8 cellular contexts compared by ENCODE assay signal in the genomic region with DNA sequence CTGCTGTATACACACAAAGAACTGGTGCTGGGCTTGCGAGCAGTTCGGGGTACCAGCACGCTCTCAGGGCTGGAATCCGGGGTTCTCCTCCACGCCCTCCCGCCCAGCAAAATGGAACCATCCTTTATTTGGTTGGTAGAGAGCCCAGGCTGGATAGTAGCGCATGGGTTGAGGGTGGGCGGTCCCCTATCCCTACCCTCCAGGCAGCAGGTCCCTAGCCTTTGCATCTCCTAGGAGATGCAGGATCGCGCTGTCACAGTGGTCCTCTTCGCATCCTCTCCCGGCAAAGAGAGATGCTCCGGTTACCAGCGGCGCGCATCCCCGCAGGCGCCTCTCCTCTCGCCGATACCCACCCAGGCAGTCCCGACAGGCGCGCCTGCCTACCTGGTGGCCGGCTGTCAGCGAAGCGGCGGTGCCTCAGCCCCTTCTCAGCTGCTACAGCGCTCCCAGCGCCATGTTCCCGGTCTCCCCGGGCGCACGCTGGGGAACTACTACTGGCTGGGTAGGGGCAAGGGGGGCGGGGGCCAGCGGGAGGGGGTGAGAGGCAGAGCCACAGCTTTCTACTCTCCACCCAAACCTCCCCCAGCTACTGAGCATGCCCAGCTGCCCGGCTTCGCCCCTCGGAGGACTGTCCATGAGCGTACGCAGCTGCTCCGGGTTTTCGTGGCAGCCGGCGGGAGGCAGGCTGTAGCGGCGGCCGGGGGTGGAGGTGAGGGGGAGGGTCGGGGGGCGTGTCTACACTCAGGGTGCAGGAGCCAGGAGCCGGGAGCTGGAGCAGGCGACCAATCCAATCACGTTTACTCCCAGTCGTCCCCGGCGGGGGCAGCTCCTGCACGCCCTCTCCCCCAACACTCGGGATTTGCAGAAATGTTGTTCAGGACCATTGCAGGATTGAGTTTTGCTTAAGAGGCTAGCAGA. TPM values are rescaled to one million over a fixed set of nuclear protein-coding genes. Genes with fewer than 3 reads are reported as not detected.
DNase-seq lines count a peak whose midpoint lies in the region; ATAC-seq and TF ChIP-seq lines count a peak whose summit lies in the region.

PAK5 (minus strand) TSS at position 699 of the 918 bp plus-strand sequence. CDS start 194,748 bp downstream, outside the sequence.

- no peak within 1 kb of the TSS for H4K8ac ChIP-seq in mesendoderm (ENCODE audit: low read depth, low read length)

- intact Hi-C loops in transverse colon (cut with DNase I; ENCODE audit: low total_unique reads) = no loop called here

- no peak for TF ChIP-seq POLR2A in transverse colon (IDR thresholded peaks at IDR 0.05)

- H3K79me1 ChIP-seq in mesendoderm (ENCODE audit: low read length) = no peaks in the 10 kb centered on the region

- no peak within 1 kb of the TSS for H3K27ac ChIP-seq in ectodermal cell (ENCODE audit: insufficient read depth, low read depth, low read length, poor library complexity, severe bottlenecking)
- no peak within 1 kb of the TSS for H3K27ac ChIP-seq in mesendoderm (ENCODE audit: low read depth, low read length)
- no peak within 1 kb of the TSS for H3K27ac ChIP-seq in transverse colon

- H4K5ac ChIP-seq in mesendoderm (ENCODE audit: low read length) = no peak within 1 kb of the TSS

- 0% methylated on average over 57 of the region's 57 CpGs for WGBS in ectodermal cell, 2 experiments
- no CpG with 5 or more reads among the region's 57 CpGs for WGBS in mesendoderm (ENCODE audit: extremely low coverage, insufficient coverage, low lambda C conversion rate)
- 5% methylated on average over 42 of the region's 57 CpGs; no CpG with 5 or more reads in 1 of the 2 donors for WGBS in transverse colon (ENCODE audit: low coverage in 1 of 2), 2 donors

- peak within 1 kb of the TSS; percentile 25 for H3K56ac ChIP-seq in mesendoderm (ENCODE audit: low read length)

- no peak for TF ChIP-seq CTCF in transverse colon (IDR thresholded peaks at IDR 0.05)

- ATAC-seq in GM19397 (IDR thresholded peaks at IDR 0.05; ENCODE audit: unreplicated experiment) = no peak
- ATAC-seq in HG03354 (IDR thresholded peaks at IDR 0.05; ENCODE audit: poor library complexity, severe bottlenecking, unreplicated experiment) = no peak

- peak within 1 kb of the TSS; percentile 30 for H3K9ac ChIP-seq in mesendoderm (ENCODE audit: low read length)

- TF ChIP-seq EP300 in transverse colon (IDR thresholded peaks at IDR 0.05; ENCODE audit: low read depth) = no peak

- peak within 1 kb of the TSS; percentile 8 for H3K18ac ChIP-seq in mesendoderm (ENCODE audit: low read length)

- no peak within 1 kb of the TSS for H2BK120ac ChIP-seq in mesendoderm (ENCODE audit: low read depth, low read length)

- no peak within 1 kb of the TSS for H3K23ac ChIP-seq in mesendoderm (ENCODE audit: low read length)

- in situ Hi-C loops in HAP-1 (cut with MboI; ENCODE audit: low sequenced_read_pairs) (no loop called here), transverse colon (cut with MboI; ENCODE audit: low pct_ligation_motif_present in 1 of 4, low pct_unique_long_range_greater_than_20kb in 1 of 4, low sequenced_read_pairs in 3 of 4) (no loop called here)

- H3K4me3 ChIP-seq in HAP-1 (peak within 1 kb of the TSS; percentile 32), ectodermal cell (ENCODE audit: insufficient read depth, low read depth, low read length) (peak within 1 kb of the TSS; percentile 48), mesendoderm (ENCODE audit: low read length) (peak within 1 kb of the TSS; percentile 55), transverse colon (peak within 1 kb of the TSS in 2 of 4 donors; percentile 6 to 28)

- H2AK5ac ChIP-seq in mesendoderm (ENCODE audit: low read length) = no peak within 1 kb of the TSS

- DNase-seq in HAP-1 (ENCODE audit: low spot score in 2 of 2) (peak; percentile 77 to 92), NCI-H460 (ENCODE audit: extremely low read depth, low read depth) (peak; percentile 23), mesendoderm (peak; percentile 96), transverse colon (no peak), OCI-M1 (lab: John Stamatoyannopoulos, UW) (no peak)

- H3K79me2 ChIP-seq in mesendoderm (ENCODE audit: control insufficient read depth, insufficient read depth, low read length) = no peaks in the 10 kb centered on the region

- peak within 1 kb of the TSS; percentile 73 for H3K4me2 ChIP-seq in mesendoderm (ENCODE audit: low read length)

- H3K4me1 ChIP-seq in HAP-1 (peaks cover 2% of the 10 kb centered on the region), ectodermal cell (ENCODE audit: control insufficient read depth, insufficient read depth, low read length) (peaks cover 11% of the 10 kb centered on the region), mesendoderm (ENCODE audit: control insufficient read depth, low read depth, low read length) (peaks cover 4% of the 10 kb centered on the region), transverse colon (peaks cover 0 to 7% (median 4%) of the 10 kb centered on the region in 4 donors)

- no peak within 1 kb of the TSS for H2BK5ac ChIP-seq in mesendoderm (ENCODE audit: low read length)

- no peaks in the 10 kb centered on the region for H3K9me3 ChIP-seq in HAP-1
- H3K9me3 ChIP-seq in ectodermal cell (ENCODE audit: control insufficient read depth, low read length) = no peaks in the 10 kb centered on the region
- H3K9me3 ChIP-seq in transverse colon = no peaks in the 10 kb centered on the region

- peaks cover 4% of the 10 kb centered on the region for H3K27me3 ChIP-seq in HAP-1 (ENCODE audit: low read depth)
- peaks cover 22% of the 10 kb centered on the region for H3K27me3 ChIP-seq in ectodermal cell (ENCODE audit: control insufficient read depth, insufficient read depth, low read length, poor library complexity, severe bottlenecking)
- H3K27me3 ChIP-seq in mesendoderm (ENCODE audit: insufficient read depth, low read length, poor library complexity) = peaks cover 6% of the 10 kb centered on the region
- H3K27me3 ChIP-seq in transverse colon = peaks cover 47% of the 10 kb centered on the region

- no peak within 1 kb of the TSS for H3K4ac ChIP-seq in mesendoderm (ENCODE audit: low read depth, low read length)

- H3K36me3 ChIP-seq in HAP-1 (replicated peaks) (no peaks in the 10 kb centered on the region), ectodermal cell (ENCODE audit: control insufficient read depth, insufficient read depth, low read length) (no peaks in the 10 kb centered on the region), mesendoderm (ENCODE audit: control insufficient read depth, insufficient read depth, low read length) (no peaks in the 10 kb centered on the region), transverse colon (no peaks in the 10 kb centered on the region)

- no peak within 1 kb of the TSS for H2BK15ac ChIP-seq in mesendoderm (replicated peaks; ENCODE audit: low read depth)

RNA-seq across cellular contexts. Expression of gene PAK5, which starts in this region (rescaled TPM):
- not detected in 2 replicates for total RNA-seq in NCI-H460 (2014; rRNA removed; shearing (Covaris generic))
- polyA plus RNA-seq in NCI-H460 (2014; cell fraction: nucleus; rRNA removed) = not detected in 2 replicates
- 2.2 TPM for polyA plus RNA-seq in ectodermal cell (2013, experiment 1 of 4)
- 1.5 TPM for polyA plus RNA-seq in ectodermal cell (2013, experiment 2 of 4)
- 1.7 TPM for polyA plus RNA-seq in ectodermal cell (2013, experiment 3 of 4)
- 1.7 TPM for polyA plus RNA-seq in ectodermal cell (2013, experiment 4 of 4)
- polyA plus RNA-seq in mesendoderm (2013, experiment 1 of 2) = 0.25 TPM
- polyA plus RNA-seq in mesendoderm (2013, experiment 2 of 2) = 0.24 TPM
- total RNA-seq in transverse colon = not detected

Comparison
In these comparisons a context has a peak if more than half of its experiments do, and no peak if none do; other contexts are left out.
1. Peak in DNase-seq in NCI-H460; RNA of the gene not detected or under 1 TPM.
2. DNase-seq: peak in HAP-1 (2 of 2) and mesendoderm (single experiment); none in transverse colon (single experiment) and OCI-M1 (single experiment).